ENCODE assay signal across 17 cellular contexts in genomic region chr15:70699873-70700272, GRCh38.
A peak's percentile ranks its signal among the peaks of the same experiment; 100 is the strongest.
DNase-seq lines count a peak whose midpoint lies in the region; ATAC-seq and TF ChIP-seq lines count a peak whose summit lies in the region.
"Had no signal": no experiment of that assay in that cellular context is flagged by ENCODE, and none has a peak within 500 bp of the region (broad histone marks: within the 10 kb centered on the region; RNA-seq: fewer than 3 reads in every experiment).

No MANE protein-coding gene starts in this region.

- H3K27me3 ChIP-seq in lower lobe of right lung (ENCODE audit: low read depth) = no peaks in the 10 kb centered on the region
- H3K27me3 ChIP-seq in stomach = no peaks in the 10 kb centered on the region

- H3K4me1 ChIP-seq in HEK293 (ENCODE audit: control insufficient read depth, insufficient read depth, low read length) (peaks cover 56% of the 10 kb centered on the region), lower lobe of right lung (peaks cover 15% of the 10 kb centered on the region), stomach (peaks cover 34 to 81% (median 56%) of the 10 kb centered on the region in 4 donors)

- TF ChIP-seq EP300 in stomach (IDR thresholded peaks at IDR 0.05) = no peak

- no peaks in the 10 kb centered on the region for H3K4me1 Mint-ChIP-seq in naive thymus-derived CD8-positive, alpha-beta T cell
- H3K4me1 Mint-ChIP-seq in glutamatergic neuron (ENCODE audit: low read depth, unreplicated experiment) = no peaks in the 10 kb centered on the region

- H3K36me3 ChIP-seq in HEK293 (ENCODE audit: control insufficient read depth in 2 of 2, insufficient read depth in 1 of 2, low read length in 2 of 2) (no peaks in the 10 kb centered on the region), lower lobe of right lung (no peaks in the 10 kb centered on the region), stomach (peaks cover 0 to 4% (median 0%) of the 10 kb centered on the region in 4 donors)

- intact Hi-C loops in lower lobe of right lung (cut with DNase I) (no loop called here), stomach (cut with DNase I; ENCODE audit: low total_unique reads) (no loop called here)

- H3K4me3 Mint-ChIP-seq in naive thymus-derived CD8-positive, alpha-beta T cell = no peak overlapping the region
- no peak overlapping the region for H3K4me3 Mint-ChIP-seq in glutamatergic neuron (ENCODE audit: unreplicated experiment)
- H3K4me3 Mint-ChIP-seq: dendritic cell treated with granulocyte-macrophage colony-stimulating factor and Interleukin-4, amounts not matched to agents 40 ng/mL and 50 ng/mL, for 4 days; T-helper 1 cell treated with Interleukin-12 subunit alpha and Interleukin-12 subunit beta and Interleukin-4 antibody, amounts not matched to agents 30 μg/mL and 1 μg/mL, for 36 hours; WTC11 had no signal

- TF ChIP-seq CTCF in HEK293 (tag by site-specific recombination; IDR thresholded peaks at IDR 0.05) = no peak
- no peak for TF ChIP-seq CTCF in coronary artery (IDR thresholded peaks at IDR 0.05)
- TF ChIP-seq CTCF in lower lobe of right lung (IDR thresholded peaks at IDR 0.05) = no peak
- no peak for TF ChIP-seq CTCF in stomach (IDR thresholded peaks at IDR 0.05)
- no peak for TF ChIP-seq CTCF in glutamatergic neuron (IDR thresholded peaks at IDR 0.05; ENCODE audit: partially characterized antibody, unreplicated experiment)

- H3K36me3 Mint-ChIP-seq in naive thymus-derived CD8-positive, alpha-beta T cell = no peaks in the 10 kb centered on the region
- H3K36me3 Mint-ChIP-seq in glutamatergic neuron (ENCODE audit: unreplicated experiment) = no peaks in the 10 kb centered on the region
- H3K36me3 Mint-ChIP-seq: WTC11 had no signal

- H3K27ac ChIP-seq in HEK293 (ENCODE audit: extremely low read depth, low read depth, low read length) (no peak overlapping the region), coronary artery (peak overlapping the region; percentile 74 to 77), lower lobe of right lung (peak overlapping the region; percentile 1), stomach (peak overlapping the region in 4 of 5 donors; percentile 58 to 79 (median 74))
- H3K27ac ChIP-seq: KMS-11 had no signal

- H3K9me3 ChIP-seq in HEK293 (ENCODE audit: control insufficient read depth, insufficient read depth, low read depth, low read length) (no peaks in the 10 kb centered on the region), lower lobe of right lung (no peaks in the 10 kb centered on the region), stomach (no peaks in the 10 kb centered on the region)

- H3K27ac Mint-ChIP-seq in naive thymus-derived CD8-positive, alpha-beta T cell = no peak overlapping the region
- H3K27ac Mint-ChIP-seq in glutamatergic neuron (ENCODE audit: unreplicated experiment) = no peak overlapping the region
- H3K27ac Mint-ChIP-seq: activated T-helper 2 cell treated with anti-CD3 and anti-CD28 coated beads, Interferon-gamma antibody, Interleukin-2, Interleukin-4, amounts not matched to agents 10 μg/mL and 5 μg/mL and 100 μg/mL, durations not matched to agents 14 hours and 24 hours and 36 hours; dendritic cell treated with granulocyte-macrophage colony-stimulating factor and Interleukin-4, amounts not matched to agents 40 ng/mL and 50 ng/mL, for 4 days; T-helper 1 cell treated with Interleukin-12 subunit alpha and Interleukin-12 subunit beta and Interleukin-4 antibody, amounts not matched to agents 30 μg/mL and 1 μg/mL, for 36 hours; WTC11 had no signal

- no peak for ATAC-seq in lower lobe of right lung
- no peak for ATAC-seq in naive thymus-derived CD8-positive, alpha-beta T cell
- ATAC-seq: WTC11 had no signal

- no peaks in the 10 kb centered on the region for H3K9me3 Mint-ChIP-seq in naive thymus-derived CD8-positive, alpha-beta T cell
- no peaks in the 10 kb centered on the region for H3K9me3 Mint-ChIP-seq in glutamatergic neuron (ENCODE audit: unreplicated experiment)
- H3K9me3 Mint-ChIP-seq: activated T-helper 2 cell treated with anti-CD3 and anti-CD28 coated beads, Interferon-gamma antibody, Interleukin-2, Interleukin-4, amounts not matched to agents 10 μg/mL and 5 μg/mL and 100 μg/mL, durations not matched to agents 14 hours and 24 hours and 36 hours; dendritic cell treated with granulocyte-macrophage colony-stimulating factor and Interleukin-4, amounts not matched to agents 40 ng/mL and 50 ng/mL, for 4 days; T-helper 1 cell treated with Interleukin-12 subunit alpha and Interleukin-12 subunit beta and Interleukin-4 antibody, amounts not matched to agents 30 μg/mL and 1 μg/mL, for 36 hours; WTC11 had no signal

- DNase-seq in coronary artery (ENCODE audit: low spot score) (no peak), lower lobe of right lung (no peak), stomach (no peak), GM19240 (ENCODE audit: insufficient read length, low spot score) (no peak), NCI-H2227 (lab: John Stamatoyannopoulos, UW; ENCODE audit: unreplicated experiment) (no peak), glutamatergic neuron (no peak)
- DNase-seq in naive thymus-derived CD8-positive, alpha-beta T cell = no peak
- DNase-seq: amygdala, DMS153, NCI-H1105, NCI-H2171 treated with DMSO at 0.1 percent for 48 hours had no signal

- TF ChIP-seq POLR2A in stomach (IDR thresholded peaks at IDR 0.05) = no peak

- peaks cover 16 to 45% (median 18%) of the 10 kb centered on the region in 5 donors for H3K27me3 Mint-ChIP-seq in naive thymus-derived CD8-positive, alpha-beta T cell
- H3K27me3 Mint-ChIP-seq in glutamatergic neuron (ENCODE audit: unreplicated experiment) = no peaks in the 10 kb centered on the region

- CTCF ChIA-PET in HEK293 (lab: Yijun Ruan, JAX) = interaction anchor here (0.6 to 1.0 kb wide), 2 partner anchors 20 to 23 kb away, joined by 3 to 6 read pairs; no protein-coding TSS in a partner anchor

- POLR2A ChIA-PET in HEK293 (lab: Yijun Ruan, JAX) = no interaction called here
- POLR2A ChIA-PET in naive thymus-derived CD8-positive, alpha-beta T cell (lab: Charles Lee) = no interaction called here

- H3K4me3 ChIP-seq in HEK293 (ENCODE audit: low read depth, low read length) = no peak overlapping the region
- peak overlapping the region; percentile 27 for H3K4me3 ChIP-seq in coronary artery
- H3K4me3 ChIP-seq in lower lobe of right lung = no peak overlapping the region
- H3K4me3 ChIP-seq in stomach = peak overlapping the region in 1 of 4 donors; percentile 7

TF ChIP-seq in HEK293, 187 proteins besides CTCF, POLR2A, EP300 and RAD21:
- TF ChIP-seq ZNF311 (tag by site-specific recombination; IDR thresholded peaks at IDR 0.05; ENCODE audit: borderline replicate concordance) (no peak), ZIC2 (tag by site-specific recombination; IDR thresholded peaks at IDR 0.05) (no peak), ZNF18 (tag by site-specific recombination; IDR thresholded peaks at IDR 0.05) (0 out of 2 replicates have a peak, but pooled peaks have one; percentile 47), ZNF335 (tag by site-specific recombination; conservative IDR thresholded peaks at IDR 0.05) (0 out of 2 replicates have a peak, but pooled peaks have one; percentile 12), ZNF292 (tag by site-specific recombination; IDR thresholded peaks at IDR 0.05; ENCODE audit: borderline replicate concordance, low read depth) (no peak), PRDM6 (tag by site-specific recombination; IDR thresholded peaks at IDR 0.05) (peak; percentile 60), ZNF707 (tag by site-specific recombination; IDR thresholded peaks at IDR 0.05) (no peak), GFI1B (tag by site-specific recombination; IDR thresholded peaks at IDR 0.05) (peak; percentile 94)
- TF ChIP-seq, protein P1, sequence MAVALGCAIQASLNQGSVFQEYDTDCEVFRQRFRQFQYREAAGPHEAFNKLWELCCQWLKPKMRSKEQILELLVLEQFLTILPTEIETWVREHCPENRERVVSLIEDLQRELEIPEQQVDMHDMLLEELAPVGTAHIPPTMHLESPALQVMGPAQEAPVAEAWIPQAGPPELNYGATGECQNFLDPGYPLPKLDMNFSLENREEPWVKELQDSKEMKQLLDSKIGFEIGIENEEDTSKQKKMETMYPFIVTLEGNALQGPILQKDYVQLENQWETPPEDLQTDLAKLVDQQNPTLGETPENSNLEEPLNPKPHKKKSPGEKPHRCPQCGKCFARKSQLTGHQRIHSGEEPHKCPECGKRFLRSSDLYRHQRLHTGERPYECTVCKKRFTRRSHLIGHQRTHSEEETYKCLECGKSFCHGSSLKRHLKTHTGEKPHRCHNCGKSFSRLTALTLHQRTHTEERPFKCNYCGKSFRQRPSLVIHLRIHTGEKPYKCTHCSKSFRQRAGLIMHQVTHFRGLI (tag by site-specific recombination; IDR thresholded peaks at IDR 0.05) = peak; percentile 98
- TF ChIP-seq, protein P2, sequence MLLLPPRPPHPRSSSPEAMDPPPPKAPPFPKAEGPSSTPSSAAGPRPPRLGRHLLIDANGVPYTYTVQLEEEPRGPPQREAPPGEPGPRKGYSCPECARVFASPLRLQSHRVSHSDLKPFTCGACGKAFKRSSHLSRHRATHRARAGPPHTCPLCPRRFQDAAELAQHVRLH (tag by site-specific recombination; IDR thresholded peaks at IDR 0.05) = peak; percentile 86
